Comparison of ENCODE assay signal across 1 cellular context in the genomic region with DNA sequence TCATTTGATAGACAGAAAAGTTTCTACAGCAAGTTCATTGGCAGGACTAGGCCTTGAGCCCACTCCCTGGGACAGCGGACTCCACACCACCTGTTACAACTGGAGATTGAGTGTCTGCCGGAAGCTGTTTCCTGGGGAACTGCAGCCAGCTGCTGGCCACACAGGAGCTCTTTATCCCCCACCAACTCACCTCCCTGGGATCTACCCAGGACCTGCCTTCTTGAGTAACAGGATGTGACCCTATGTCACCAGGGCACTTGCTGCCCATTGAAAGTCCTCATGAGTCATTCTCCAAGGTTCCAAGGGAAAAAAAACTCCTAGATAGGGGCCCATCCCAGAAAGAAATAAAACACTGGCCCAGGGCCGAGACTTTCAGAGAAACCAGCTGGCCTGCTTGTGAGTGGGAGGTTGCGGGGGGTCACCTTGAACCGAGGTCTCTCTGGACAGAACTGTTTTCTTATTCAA.
TF ChIP-seq lines count a peak whose summit lies in the region.

No MANE protein-coding gene starts in this region.

TF ChIP-seq in H1, 55 proteins besides CTCF, POLR2A, EP300 and RAD21 (continued from another document):
- TF ChIP-seq, protein P1, sequence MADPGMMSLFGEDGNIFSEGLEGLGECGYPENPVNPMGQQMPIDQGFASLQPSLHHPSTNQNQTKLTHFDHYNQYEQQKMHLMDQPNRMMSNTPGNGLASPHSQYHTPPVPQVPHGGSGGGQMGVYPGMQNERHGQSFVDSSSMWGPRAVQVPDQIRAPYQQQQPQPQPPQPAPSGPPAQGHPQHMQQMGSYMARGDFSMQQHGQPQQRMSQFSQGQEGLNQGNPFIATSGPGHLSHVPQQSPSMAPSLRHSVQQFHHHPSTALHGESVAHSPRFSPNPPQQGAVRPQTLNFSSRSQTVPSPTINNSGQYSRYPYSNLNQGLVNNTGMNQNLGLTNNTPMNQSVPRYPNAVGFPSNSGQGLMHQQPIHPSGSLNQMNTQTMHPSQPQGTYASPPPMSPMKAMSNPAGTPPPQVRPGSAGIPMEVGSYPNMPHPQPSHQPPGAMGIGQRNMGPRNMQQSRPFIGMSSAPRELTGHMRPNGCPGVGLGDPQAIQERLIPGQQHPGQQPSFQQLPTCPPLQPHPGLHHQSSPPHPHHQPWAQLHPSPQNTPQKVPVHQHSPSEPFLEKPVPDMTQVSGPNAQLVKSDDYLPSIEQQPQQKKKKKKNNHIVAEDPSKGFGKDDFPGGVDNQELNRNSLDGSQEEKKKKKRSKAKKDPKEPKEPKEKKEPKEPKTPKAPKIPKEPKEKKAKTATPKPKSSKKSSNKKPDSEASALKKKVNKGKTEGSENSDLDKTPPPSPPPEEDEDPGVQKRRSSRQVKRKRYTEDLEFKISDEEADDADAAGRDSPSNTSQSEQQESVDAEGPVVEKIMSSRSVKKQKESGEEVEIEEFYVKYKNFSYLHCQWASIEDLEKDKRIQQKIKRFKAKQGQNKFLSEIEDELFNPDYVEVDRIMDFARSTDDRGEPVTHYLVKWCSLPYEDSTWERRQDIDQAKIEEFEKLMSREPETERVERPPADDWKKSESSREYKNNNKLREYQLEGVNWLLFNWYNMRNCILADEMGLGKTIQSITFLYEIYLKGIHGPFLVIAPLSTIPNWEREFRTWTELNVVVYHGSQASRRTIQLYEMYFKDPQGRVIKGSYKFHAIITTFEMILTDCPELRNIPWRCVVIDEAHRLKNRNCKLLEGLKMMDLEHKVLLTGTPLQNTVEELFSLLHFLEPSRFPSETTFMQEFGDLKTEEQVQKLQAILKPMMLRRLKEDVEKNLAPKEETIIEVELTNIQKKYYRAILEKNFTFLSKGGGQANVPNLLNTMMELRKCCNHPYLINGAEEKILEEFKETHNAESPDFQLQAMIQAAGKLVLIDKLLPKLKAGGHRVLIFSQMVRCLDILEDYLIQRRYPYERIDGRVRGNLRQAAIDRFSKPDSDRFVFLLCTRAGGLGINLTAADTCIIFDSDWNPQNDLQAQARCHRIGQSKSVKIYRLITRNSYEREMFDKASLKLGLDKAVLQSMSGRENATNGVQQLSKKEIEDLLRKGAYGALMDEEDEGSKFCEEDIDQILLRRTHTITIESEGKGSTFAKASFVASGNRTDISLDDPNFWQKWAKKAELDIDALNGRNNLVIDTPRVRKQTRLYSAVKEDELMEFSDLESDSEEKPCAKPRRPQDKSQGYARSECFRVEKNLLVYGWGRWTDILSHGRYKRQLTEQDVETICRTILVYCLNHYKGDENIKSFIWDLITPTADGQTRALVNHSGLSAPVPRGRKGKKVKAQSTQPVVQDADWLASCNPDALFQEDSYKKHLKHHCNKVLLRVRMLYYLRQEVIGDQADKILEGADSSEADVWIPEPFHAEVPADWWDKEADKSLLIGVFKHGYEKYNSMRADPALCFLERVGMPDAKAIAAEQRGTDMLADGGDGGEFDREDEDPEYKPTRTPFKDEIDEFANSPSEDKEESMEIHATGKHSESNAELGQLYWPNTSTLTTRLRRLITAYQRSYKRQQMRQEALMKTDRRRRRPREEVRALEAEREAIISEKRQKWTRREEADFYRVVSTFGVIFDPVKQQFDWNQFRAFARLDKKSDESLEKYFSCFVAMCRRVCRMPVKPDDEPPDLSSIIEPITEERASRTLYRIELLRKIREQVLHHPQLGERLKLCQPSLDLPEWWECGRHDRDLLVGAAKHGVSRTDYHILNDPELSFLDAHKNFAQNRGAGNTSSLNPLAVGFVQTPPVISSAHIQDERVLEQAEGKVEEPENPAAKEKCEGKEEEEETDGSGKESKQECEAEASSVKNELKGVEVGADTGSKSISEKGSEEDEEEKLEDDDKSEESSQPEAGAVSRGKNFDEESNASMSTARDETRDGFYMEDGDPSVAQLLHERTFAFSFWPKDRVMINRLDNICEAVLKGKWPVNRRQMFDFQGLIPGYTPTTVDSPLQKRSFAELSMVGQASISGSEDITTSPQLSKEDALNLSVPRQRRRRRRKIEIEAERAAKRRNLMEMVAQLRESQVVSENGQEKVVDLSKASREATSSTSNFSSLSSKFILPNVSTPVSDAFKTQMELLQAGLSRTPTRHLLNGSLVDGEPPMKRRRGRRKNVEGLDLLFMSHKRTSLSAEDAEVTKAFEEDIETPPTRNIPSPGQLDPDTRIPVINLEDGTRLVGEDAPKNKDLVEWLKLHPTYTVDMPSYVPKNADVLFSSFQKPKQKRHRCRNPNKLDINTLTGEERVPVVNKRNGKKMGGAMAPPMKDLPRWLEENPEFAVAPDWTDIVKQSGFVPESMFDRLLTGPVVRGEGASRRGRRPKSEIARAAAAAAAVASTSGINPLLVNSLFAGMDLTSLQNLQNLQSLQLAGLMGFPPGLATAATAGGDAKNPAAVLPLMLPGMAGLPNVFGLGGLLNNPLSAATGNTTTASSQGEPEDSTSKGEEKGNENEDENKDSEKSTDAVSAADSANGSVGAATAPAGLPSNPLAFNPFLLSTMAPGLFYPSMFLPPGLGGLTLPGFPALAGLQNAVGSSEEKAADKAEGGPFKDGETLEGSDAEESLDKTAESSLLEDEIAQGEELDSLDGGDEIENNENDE (IDR thresholded peaks at IDR 0.05; ENCODE audit: insufficient replicate concordance, low read length) = no peak
